In genomic region chr9:123097709-123098459, GRCh38 we compare ENCODE assay signal across 27 cellular contexts.
A peak's percentile ranks its signal among the peaks of the same experiment; 100 is the strongest.
DNase-seq lines count a peak whose midpoint lies in the region; ATAC-seq and TF ChIP-seq lines count a peak whose summit lies in the region.
"Had no signal": no experiment of that assay in that cellular context is flagged by ENCODE, and none has a peak within 500 bp of the region (broad histone marks: within the 10 kb centered on the region; RNA-seq: fewer than 3 reads in every experiment).

No MANE protein-coding gene starts in this region.

- TF ChIP-seq CTCF in right lobe of liver (IDR thresholded peaks at IDR 0.05) = no peak
- no peak for TF ChIP-seq CTCF in smooth muscle cell (IDR thresholded peaks at IDR 0.05; ENCODE audit: borderline replicate concordance, insufficient read depth, poor library complexity, severe bottlenecking)

- intact Hi-C loops in right lobe of liver (cut with DNase I) = no loop called here

- DNase-seq in stimulated activated naive CD8-positive, alpha-beta T cell treated with anti-CD3 and anti-CD28 coated beads, Interleukin-15, amount 100 ng/mL, for 72 hours = no peak
- DNase-seq in right lobe of liver (no peak), NCI-H748 (lab: John Stamatoyannopoulos, UW; ENCODE audit: unreplicated experiment) (no peak), smooth muscle cell (lab: John Stamatoyannopoulos, UW; ENCODE audit: unreplicated experiment) (no peak)
- no peak for DNase-seq in activated CD8-positive, alpha-beta memory T cell treated with anti-CD3 and anti-CD28 coated beads, Interleukin-2, amount 50 U/mL, for 4 hours
- DNase-seq: activated CD4-positive, alpha-beta T cell treated with anti-CD3 and anti-CD28 coated beads for 36 hours; activated CD8-positive, alpha-beta T cell treated with anti-CD3 and anti-CD28 coated beads, Interleukin-2, amount 10 ng/mL, durations not matched to agents 7 days and 5 days; activated gamma-delta T cell; activated T-cell treated with anti-CD3 and anti-CD28 coated beads for 4 hours; brain microvascular endothelial cell; DMS153; effector memory CD4-positive, alpha-beta T cell; foreskin keratinocyte; GOT3; heart right ventricle; left colon; NCI-H1105; NCI-H2029; NCI-H526 treated with DMSO at 0.1 percent for 48 hours; SJCRH30; T-cell; trophoblast cell had no signal

- H3K4me3 Mint-ChIP-seq in stimulated activated naive CD8-positive, alpha-beta T cell treated with anti-CD3 and anti-CD28 coated beads, Interleukin-15, Interleukin-2, amounts not matched to agents 100 ng/mL and 50 ng/mL, for 24 hours = no peak overlapping the region
- H3K4me3 Mint-ChIP-seq in stimulated activated naive CD8-positive, alpha-beta T cell treated with anti-CD3 and anti-CD28 coated beads, Interleukin-15, amount 100 ng/mL, for 72 hours = no peak overlapping the region
- H3K4me3 Mint-ChIP-seq: activated CD4-positive, alpha-beta T cell treated with anti-CD3 and anti-CD28 coated beads for 36 hours; activated CD8-positive, alpha-beta T cell treated with anti-CD3 and anti-CD28 coated beads, Interleukin-2, amount 10 ng/mL, durations not matched to agents 7 days and 5 days; T-cell had no signal

- no peaks in the 10 kb centered on the region for H3K27me3 Mint-ChIP-seq in stimulated activated naive CD8-positive, alpha-beta T cell treated with anti-CD3 and anti-CD28 coated beads, Interleukin-15, Interleukin-2, amounts not matched to agents 100 ng/mL and 50 ng/mL, for 24 hours
- no peaks in the 10 kb centered on the region for H3K27me3 Mint-ChIP-seq in stimulated activated naive CD8-positive, alpha-beta T cell treated with anti-CD3 and anti-CD28 coated beads, Interleukin-15, amount 100 ng/mL, for 72 hours
- H3K27me3 Mint-ChIP-seq: activated CD4-positive, alpha-beta T cell treated with anti-CD3 and anti-CD28 coated beads for 36 hours; T-cell had no signal

- H3F3A ChIP-seq in smooth muscle cell (ENCODE audit: low read depth) = no peaks in the 10 kb centered on the region

- 100% methylated on average over 1 of the region's 5 CpGs for WGBS in right lobe of liver (ENCODE audit: insufficient coverage, low coverage, low lambda C conversion rate, missing lambda C conversion rate)
- 84% methylated on average over 5 of the region's 5 CpGs for WGBS in smooth muscle cell (ENCODE audit: low lambda C conversion rate)

- H3K9me3 ChIP-seq in right lobe of liver = no peaks in the 10 kb centered on the region
- no peaks in the 10 kb centered on the region for H3K9me3 ChIP-seq in smooth muscle cell (replicated peaks; ENCODE audit: low read depth)
- H3K9me3 ChIP-seq: A549, heart right ventricle, SJCRH30 had no signal

- H3K9me3 Mint-ChIP-seq in stimulated activated naive CD8-positive, alpha-beta T cell treated with anti-CD3 and anti-CD28 coated beads, Interleukin-15, Interleukin-2, amounts not matched to agents 100 ng/mL and 50 ng/mL, for 24 hours = no peaks in the 10 kb centered on the region
- H3K9me3 Mint-ChIP-seq in stimulated activated naive CD8-positive, alpha-beta T cell treated with anti-CD3 and anti-CD28 coated beads, Interleukin-15, amount 100 ng/mL, for 72 hours = no peaks in the 10 kb centered on the region
- H3K9me3 Mint-ChIP-seq: T-cell had no signal

- no peak overlapping the region for H3K9ac ChIP-seq in smooth muscle cell (ENCODE audit: low read depth)

- peaks cover 44% of the 10 kb centered on the region for H3K36me3 Mint-ChIP-seq in stimulated activated naive CD8-positive, alpha-beta T cell treated with anti-CD3 and anti-CD28 coated beads, Interleukin-15, Interleukin-2, amounts not matched to agents 100 ng/mL and 50 ng/mL, for 24 hours (ENCODE audit: low read depth)

- no peak overlapping the region for H3K4me2 ChIP-seq in smooth muscle cell
- H3K4me2 ChIP-seq: A549 had no signal

- ATAC-seq in stimulated activated naive CD8-positive, alpha-beta T cell treated with anti-CD3 and anti-CD28 coated beads, Interleukin-15, amount 100 ng/mL, for 72 hours = no peak
- ATAC-seq in right lobe of liver = no peak
- ATAC-seq in activated CD4-positive, CD25-positive, alpha-beta regulatory T cell treated with anti-CD3 and anti-CD28 coated beads, Interleukin-2, amount 50 U/mL, for 24 hours = no peak
- ATAC-seq: A549; activated CD4-positive, alpha-beta T cell treated with anti-CD3 and anti-CD28 coated beads for 36 hours; activated CD8-positive, alpha-beta T cell treated with anti-CD3 and anti-CD28 coated beads, Interleukin-2, amount 10 ng/mL, durations not matched to agents 7 days and 5 days; esophagus mucosa; foreskin keratinocyte; left colon; T-cell had no signal

- H2AFZ ChIP-seq in smooth muscle cell (ENCODE audit: low read depth) = no peak overlapping the region

- H3K4me1 Mint-ChIP-seq in stimulated activated naive CD8-positive, alpha-beta T cell treated with anti-CD3 and anti-CD28 coated beads, Interleukin-15, Interleukin-2, amounts not matched to agents 100 ng/mL and 50 ng/mL, for 24 hours (ENCODE audit: low read depth) = no peaks in the 10 kb centered on the region
- H3K4me1 Mint-ChIP-seq in stimulated activated naive CD8-positive, alpha-beta T cell treated with anti-CD3 and anti-CD28 coated beads, Interleukin-15, amount 100 ng/mL, for 72 hours = no peaks in the 10 kb centered on the region
- H3K4me1 Mint-ChIP-seq: activated CD4-positive, alpha-beta T cell treated with anti-CD3 and anti-CD28 coated beads for 36 hours had no signal

- TF ChIP-seq POLR2A in right lobe of liver (IDR thresholded peaks at IDR 0.05) = no peak

- H3K27ac ChIP-seq in angular gyrus (ENCODE audit: low read depth, low read length) (peak overlapping the region; percentile 29), right lobe of liver (peak overlapping the region in 2 of 3 donors; percentile 97 to 98), smooth muscle cell (ENCODE audit: low read depth) (no peak overlapping the region)
- H3K27ac ChIP-seq: A549, brain microvascular endothelial cell, foreskin keratinocyte, heart right ventricle, SJCRH30 had no signal

- no peaks in the 10 kb centered on the region for H4K20me1 ChIP-seq in smooth muscle cell (ENCODE audit: low read depth)

- peaks cover 0 to 13% (median 3%) of the 10 kb centered on the region in 4 donors for H3K36me3 ChIP-seq in right lobe of liver
- peaks cover 20% of the 10 kb centered on the region for H3K36me3 ChIP-seq in smooth muscle cell (ENCODE audit: low read depth)

- H3K79me2 ChIP-seq in smooth muscle cell (ENCODE audit: low read depth) = no peaks in the 10 kb centered on the region

- H3K27ac Mint-ChIP-seq in stimulated activated naive CD8-positive, alpha-beta T cell treated with anti-CD3 and anti-CD28 coated beads, Interleukin-15, Interleukin-2, amounts not matched to agents 100 ng/mL and 50 ng/mL, for 24 hours = peak overlapping the region; percentile 43
- H3K27ac Mint-ChIP-seq in stimulated activated naive CD8-positive, alpha-beta T cell treated with anti-CD3 and anti-CD28 coated beads, Interleukin-15, amount 100 ng/mL, for 72 hours = no peak overlapping the region
- H3K27ac Mint-ChIP-seq: activated CD4-positive, alpha-beta T cell treated with anti-CD3 and anti-CD28 coated beads for 36 hours; activated CD8-positive, alpha-beta T cell treated with anti-CD3 and anti-CD28 coated beads, Interleukin-2, amount 10 ng/mL, durations not matched to agents 7 days and 5 days; T-cell had no signal

- H3K4me3 ChIP-seq in right lobe of liver (no peak overlapping the region), smooth muscle cell (no peak overlapping the region)
- H3K4me3 ChIP-seq: A549, heart right ventricle, SJCRH30 had no signal

- H3K27me3 ChIP-seq in right lobe of liver (no peaks in the 10 kb centered on the region), smooth muscle cell (ENCODE audit: low read depth) (no peaks in the 10 kb centered on the region)
- H3K27me3 ChIP-seq: brain microvascular endothelial cell, foreskin keratinocyte, heart right ventricle, SJCRH30 had no signal

- H3K4me1 ChIP-seq in right lobe of liver (peaks cover 0 to 18% (median 6%) of the 10 kb centered on the region in 4 donors), smooth muscle cell (ENCODE audit: low read depth) (peaks cover 6% of the 10 kb centered on the region)
- H3K4me1 ChIP-seq: foreskin keratinocyte had no signal
